ENCODE assay signal across 1 cellular context in the genomic region with DNA sequence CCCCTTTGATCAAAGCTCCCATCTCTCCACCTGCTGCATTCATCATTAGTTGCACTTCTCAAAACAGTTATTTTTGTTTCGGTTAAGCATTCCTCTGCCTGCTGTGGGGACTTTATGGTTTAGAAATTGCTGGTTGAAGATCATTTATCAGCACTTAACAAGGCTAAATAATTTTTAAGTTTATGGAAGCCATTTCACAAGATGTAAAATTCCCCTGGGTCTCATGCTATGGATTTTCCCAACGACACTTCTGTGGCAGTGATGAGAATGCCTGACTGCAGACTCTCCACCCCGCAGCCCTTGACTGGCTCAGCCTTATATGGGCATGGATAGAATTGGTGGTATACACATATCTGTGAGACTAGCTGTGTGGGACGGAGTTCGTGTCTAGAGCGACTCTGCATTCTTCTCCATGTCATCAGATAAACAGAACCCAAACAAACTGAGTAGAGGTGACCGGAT.
TF ChIP-seq lines count a peak whose summit lies in the region.

No MANE protein-coding gene starts in this region.

TF ChIP-seq in IMR-90, 13 proteins besides CTCF, POLR2A, EP300 and RAD21:
- TF ChIP-seq BHLHE40 (IDR thresholded peaks at IDR 0.05; ENCODE audit: low read depth, low read length) (no peak), MAFK (IDR thresholded peaks at IDR 0.05; ENCODE audit: low read depth, low read length) (no peak), NFE2L2 (IDR thresholded peaks at IDR 0.05; ENCODE audit: low read depth, low read length) (peak; percentile 5; the same call in 1 of the 2 replicates), CEBPB (IDR thresholded peaks at IDR 0.05; ENCODE audit: low read depth, low read length) (peak; percentile 78), FOS (IDR thresholded peaks at IDR 0.05; ENCODE audit: low read depth, low read length) (peak; percentile 28; the same call in 1 of the 2 replicates)
- TF ChIP-seq, protein P1, sequence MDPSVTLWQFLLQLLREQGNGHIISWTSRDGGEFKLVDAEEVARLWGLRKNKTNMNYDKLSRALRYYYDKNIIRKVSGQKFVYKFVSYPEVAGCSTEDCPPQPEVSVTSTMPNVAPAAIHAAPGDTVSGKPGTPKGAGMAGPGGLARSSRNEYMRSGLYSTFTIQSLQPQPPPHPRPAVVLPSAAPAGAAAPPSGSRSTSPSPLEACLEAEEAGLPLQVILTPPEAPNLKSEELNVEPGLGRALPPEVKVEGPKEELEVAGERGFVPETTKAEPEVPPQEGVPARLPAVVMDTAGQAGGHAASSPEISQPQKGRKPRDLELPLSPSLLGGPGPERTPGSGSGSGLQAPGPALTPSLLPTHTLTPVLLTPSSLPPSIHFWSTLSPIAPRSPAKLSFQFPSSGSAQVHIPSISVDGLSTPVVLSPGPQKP (IDR thresholded peaks at IDR 0.05; ENCODE audit: borderline replicate concordance, low read depth, low read length) = peak; percentile 73; the same call in 1 of the 2 replicates
